In the genomic region with DNA sequence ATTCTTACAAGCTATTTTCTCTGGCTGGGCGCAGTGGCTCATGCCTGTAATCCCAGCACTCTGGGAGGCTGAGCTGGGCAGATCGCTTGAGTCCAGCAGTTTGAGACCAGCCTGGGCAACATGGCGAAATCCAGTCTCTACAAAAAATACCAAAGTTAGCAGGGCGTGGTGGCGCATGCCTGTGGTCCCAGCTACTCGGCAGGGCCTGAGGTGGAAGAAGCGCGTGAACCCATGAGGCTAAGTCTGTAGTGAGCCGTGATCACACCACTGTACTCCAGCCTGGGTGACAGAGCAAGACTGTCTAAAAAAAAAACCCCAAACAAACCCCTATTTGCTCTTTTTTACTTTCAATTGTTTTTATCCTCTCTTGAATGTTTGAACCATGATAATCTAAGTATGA, we compare ENCODE assay signal across 17 cellular contexts. TPM values are rescaled to one million over a fixed set of nuclear protein-coding genes. Genes with fewer than 3 reads are reported as not detected.
DNase-seq lines count a peak whose midpoint lies in the region; ATAC-seq and TF ChIP-seq lines count a peak whose summit lies in the region.
"Had no signal": no experiment of that assay in that cellular context is flagged by ENCODE, and none has a peak within 500 bp of the region (broad histone marks: within the 10 kb centered on the region; RNA-seq: fewer than 3 reads in every experiment).

No MANE protein-coding gene starts in this region.

- H3K36me3 ChIP-seq in endodermal cell (ENCODE audit: control insufficient read depth, insufficient read depth, low read length), result peaks cover 92% of the 10 kb centered on the region

- DNase-seq in AG10803 (ENCODE audit: low read depth) (peak; percentile 13), LHCN-M2 (ENCODE audit: low read depth) (peak; percentile 24), endodermal cell (no peak), nephron progenitor cell (no peak), left colon (no peak), T-cell (no peak), DMS 273 treated with DMSO at 0.1 percent for 48 hours (lab: John Stamatoyannopoulos, UW) (no peak)
- no peak for DNase-seq in activated naive CD8-positive, alpha-beta T cell treated with anti-CD3 and anti-CD28 coated beads for 36 hours
- DNase-seq: C1 segment of cervical spinal cord, NCI-H1417, NCI-H2029, NCI-H2171 treated with DMSO at 0.1 percent for 48 hours, NCI-H510A, NCI-H82, SHP77 had no signal

- H3K4me3 ChIP-seq in AG10803 (ENCODE audit: low read length) (no peak overlapping the region), endodermal cell (ENCODE audit: low read length) (no peak overlapping the region)

- H3K36me3 Mint-ChIP-seq in endodermal cell (ENCODE audit: low read depth) (peaks cover 37% of the 10 kb centered on the region), nephron progenitor cell (ENCODE audit: low read depth) (peaks cover 51% of the 10 kb centered on the region), T-cell (peaks cover 48% of the 10 kb centered on the region)
- peaks cover 19% of the 10 kb centered on the region for H3K36me3 Mint-ChIP-seq in activated naive CD8-positive, alpha-beta T cell treated with anti-CD3 and anti-CD28 coated beads for 36 hours

- CTCF ChIA-PET in T-cell (lab: Charles Lee), result no interaction called here

- TF ChIP-seq CTCF in AG10803 (conservative IDR thresholded peaks at IDR 0.05; ENCODE audit: low read length) (no peak), endodermal cell (conservative IDR thresholded peaks at IDR 0.05) (no peak), nephron progenitor cell (IDR thresholded peaks at IDR 0.05) (no peak)

- ATAC-seq in left colon (no peak), T-cell (replicated peaks in 1 of 4) (no peak)
- ATAC-seq: HepG2, Panc1 had no signal

- POLR2A ChIA-PET in T-cell (lab: Charles Lee), result no interaction called here

- intact Hi-C loops in left colon (cut with DNase I, micrococcal nuclease), result no loop called here

- H3K27me3 Mint-ChIP-seq in endodermal cell (ENCODE audit: insufficient read depth) (no peaks in the 10 kb centered on the region), nephron progenitor cell (ENCODE audit: low read depth, poor library complexity) (no peaks in the 10 kb centered on the region), T-cell (no peaks in the 10 kb centered on the region)
- H3K27me3 Mint-ChIP-seq in activated naive CD8-positive, alpha-beta T cell treated with anti-CD3 and anti-CD28 coated beads for 36 hours, result no peaks in the 10 kb centered on the region

- H3K9me3 Mint-ChIP-seq in endodermal cell (peaks cover 9% of the 10 kb centered on the region), nephron progenitor cell (peaks cover 16% of the 10 kb centered on the region), T-cell (peaks cover under 1 to 9% (median 2%) of the 10 kb centered on the region in 3 donors)
- peaks cover 5% of the 10 kb centered on the region for H3K9me3 Mint-ChIP-seq in activated naive CD8-positive, alpha-beta T cell treated with anti-CD3 and anti-CD28 coated beads for 36 hours

- H3K27ac ChIP-seq in endodermal cell (ENCODE audit: low read depth, low read length), result peak overlapping the region; percentile 11

- no peak overlapping the region for H3K4me3 Mint-ChIP-seq in endodermal cell
- no peak overlapping the region for H3K4me3 Mint-ChIP-seq in nephron progenitor cell
- H3K4me3 Mint-ChIP-seq in T-cell, result no peak overlapping the region
- no peak overlapping the region for H3K4me3 Mint-ChIP-seq in activated naive CD8-positive, alpha-beta T cell treated with anti-CD3 and anti-CD28 coated beads for 36 hours

- H3K27ac Mint-ChIP-seq in endodermal cell (peak overlapping the region; percentile 24), nephron progenitor cell (peak overlapping the region; percentile 68), T-cell (no peak overlapping the region)
- H3K27ac Mint-ChIP-seq in activated naive CD8-positive, alpha-beta T cell treated with anti-CD3 and anti-CD28 coated beads for 36 hours, result no peak overlapping the region

- H3K9me3 ChIP-seq in endodermal cell (ENCODE audit: control insufficient read depth, low read length), result peaks cover 15% of the 10 kb centered on the region

- H3K4me1 ChIP-seq in endodermal cell (ENCODE audit: control insufficient read depth, insufficient read depth, low read length), result no peaks in the 10 kb centered on the region

- no peaks in the 10 kb centered on the region for H3K27me3 ChIP-seq in endodermal cell (ENCODE audit: control insufficient read depth, insufficient read depth, low read length, poor library complexity, severe bottlenecking)

- WGBS in endodermal cell (ENCODE audit: insufficient coverage in 1 of 2, insufficient read length in 1 of 2), 2 experiments, result 94 to 100% methylated on average over 1 to 9 of the region's 9 CpGs

- peaks cover 23% of the 10 kb centered on the region for H3K4me1 Mint-ChIP-seq in endodermal cell
- H3K4me1 Mint-ChIP-seq in nephron progenitor cell, result no peaks in the 10 kb centered on the region
- H3K4me1 Mint-ChIP-seq in T-cell, result no peaks in the 10 kb centered on the region
- H3K4me1 Mint-ChIP-seq in activated naive CD8-positive, alpha-beta T cell treated with anti-CD3 and anti-CD28 coated beads for 36 hours, result no peaks in the 10 kb centered on the region

- H3K9ac ChIP-seq in endodermal cell (ENCODE audit: extremely low read depth, low read length, poor library complexity, severe bottlenecking), result no peak overlapping the region

RNA-seq across cellular contexts. Expression of gene PPP4R1, which starts 37.0 kb away (rescaled TPM):
- total RNA-seq in LHCN-M2 (2014; rRNA removed) (107 and 109 TPM in 2 replicates), endodermal cell (100 to 1,000 TPM in 1 of 2 donors, 10 to 100 TPM in 1; 85.8 to 116 TPM), left colon (10 to 100 TPM; 73.7 to 74.9 TPM), T-cell (10 to 100 TPM; 31.5 to 54.7 (median 44.4) TPM)
- 46.8 TPM for polyA plus RNA-seq in LHCN-M2 (2012)
- 84.2 TPM for polyA plus RNA-seq in endodermal cell (2013, experiment 1 of 2)
- polyA plus RNA-seq in endodermal cell (2013, experiment 2 of 2), result 85.3 TPM
- 10 to 100 TPM; 33.7 to 37.7 TPM for total RNA-seq in activated naive CD8-positive, alpha-beta T cell treated with anti-CD3 and anti-CD28 coated beads for 36 hours

Comparison
In these comparisons a context has a peak if more than half of its experiments do, and no peak if none do; other contexts are left out.
1. DNase-seq: peak in AG10803 (single experiment) and LHCN-M2 (single experiment); none in endodermal cell (single experiment), nephron progenitor cell (single experiment), left colon (0 of 2), T-cell (0 of 34), DMS 273 treated with DMSO at 0.1 percent for 48 hours (single experiment) and activated naive CD8-positive, alpha-beta T cell treated with anti-CD3 and anti-CD28 coated beads for 36 hours (single experiment).
2. H3K27ac Mint-ChIP-seq: peak in endodermal cell (single experiment) and nephron progenitor cell (single experiment); none in T-cell (0 of 2) and activated naive CD8-positive, alpha-beta T cell treated with anti-CD3 and anti-CD28 coated beads for 36 hours (single experiment).